In genomic region chr1:34328281-34328680, GRCh38 we compare ENCODE assay signal across 18 cellular contexts.
"Had no signal": no experiment of that assay in that cellular context is flagged by ENCODE, and none has a peak within 500 bp of the region (broad histone marks: within the 10 kb centered on the region; RNA-seq: fewer than 3 reads in every experiment).

No MANE protein-coding gene starts in this region.

- H3K4me2 ChIP-seq: PC-9 had no signal

- H3K4me1 Mint-ChIP-seq: activated CD4-positive, alpha-beta T cell treated with anti-CD3 and anti-CD28 coated beads for 36 hours; activated naive CD8-positive, alpha-beta T cell treated with anti-CD3 and anti-CD28 coated beads, Interleukin-2, amount 10 ng/mL, durations not matched to agents 7 days and 5 days had no signal

- H3K9me3 ChIP-seq: adrenal gland had no signal

- H3K27ac Mint-ChIP-seq: activated CD4-positive, alpha-beta T cell treated with anti-CD3 and anti-CD28 coated beads for 36 hours; activated CD8-positive, alpha-beta T cell treated with anti-CD3 and anti-CD28 coated beads, Interleukin-2, amount 10 ng/mL, durations not matched to agents 7 days and 5 days; activated naive CD8-positive, alpha-beta T cell treated with anti-CD3 and anti-CD28 coated beads, Interleukin-2, amount 10 ng/mL, durations not matched to agents 7 days and 5 days had no signal

- H3K36me3 ChIP-seq: adrenal gland had no signal

- H3K4me3 Mint-ChIP-seq: activated CD4-positive, alpha-beta T cell treated with anti-CD3 and anti-CD28 coated beads for 36 hours; activated CD8-positive, alpha-beta T cell treated with anti-CD3 and anti-CD28 coated beads, Interleukin-2, amount 10 ng/mL, durations not matched to agents 7 days and 5 days; activated naive CD8-positive, alpha-beta T cell treated with anti-CD3 and anti-CD28 coated beads, Interleukin-2, amount 10 ng/mL, durations not matched to agents 7 days and 5 days had no signal

- H2AFZ ChIP-seq: PC-9 had no signal

- H3K4me3 ChIP-seq: adrenal gland, PC-9 had no signal

- H3K36me3 Mint-ChIP-seq: activated naive CD8-positive, alpha-beta T cell treated with anti-CD3 and anti-CD28 coated beads, Interleukin-2, amount 10 ng/mL, durations not matched to agents 7 days and 5 days had no signal

- DNase-seq: activated CD4-positive, alpha-beta T cell treated with anti-CD3 and anti-CD28 coated beads for 36 hours; activated CD4-positive, alpha-beta T cell treated with anti-CD3 and anti-CD28 coated beads, Interleukin-2, amount 50 U/mL, for 1 hour; activated CD8-positive, alpha-beta memory T cell treated with anti-CD3 and anti-CD28 coated beads, Interleukin-2, amount 50 U/mL, for 48 hours; activated CD8-positive, alpha-beta T cell treated with anti-CD3 and anti-CD28 coated beads, Interleukin-2, amount 10 ng/mL, durations not matched to agents 7 days and 5 days; activated naive CD4-positive, alpha-beta T cell treated with anti-CD3 and anti-CD28 coated beads, Interleukin-2, amount 50 U/mL, for 16 hours; activated naive CD8-positive, alpha-beta T cell treated with anti-CD3 and anti-CD28 coated beads, Interleukin-2, amount 10 ng/mL, durations not matched to agents 7 days and 5 days; activated T-cell treated with anti-CD3 and anti-CD28 coated beads, Interleukin-2, amount 50 U/mL, for 1 hour; adrenal gland; cerebellar nuclear complex; Kasumi-1; KBM-7; NCI-H1105 treated with DMSO at 0.1 percent for 48 hours; NCI-H1930; PC-9; SHP77 treated with DMSO at 0.1 percent for 48 hours; T-helper 2 cell; T1000 had no signal

- ATAC-seq: activated CD4-positive, alpha-beta T cell treated with anti-CD3 and anti-CD28 coated beads for 36 hours; activated CD8-positive, alpha-beta T cell treated with anti-CD3 and anti-CD28 coated beads, Interleukin-2, amount 10 ng/mL, durations not matched to agents 7 days and 5 days had no signal

- H3K9me3 Mint-ChIP-seq: activated naive CD8-positive, alpha-beta T cell treated with anti-CD3 and anti-CD28 coated beads, Interleukin-2, amount 10 ng/mL, durations not matched to agents 7 days and 5 days had no signal

- H3K27ac ChIP-seq: adrenal gland, PC-9, VCaP had no signal

- H3K27me3 Mint-ChIP-seq: activated naive CD8-positive, alpha-beta T cell treated with anti-CD3 and anti-CD28 coated beads, Interleukin-2, amount 10 ng/mL, durations not matched to agents 7 days and 5 days had no signal
